Comparison of ENCODE assay signal across 8 cellular contexts in the genomic region with DNA sequence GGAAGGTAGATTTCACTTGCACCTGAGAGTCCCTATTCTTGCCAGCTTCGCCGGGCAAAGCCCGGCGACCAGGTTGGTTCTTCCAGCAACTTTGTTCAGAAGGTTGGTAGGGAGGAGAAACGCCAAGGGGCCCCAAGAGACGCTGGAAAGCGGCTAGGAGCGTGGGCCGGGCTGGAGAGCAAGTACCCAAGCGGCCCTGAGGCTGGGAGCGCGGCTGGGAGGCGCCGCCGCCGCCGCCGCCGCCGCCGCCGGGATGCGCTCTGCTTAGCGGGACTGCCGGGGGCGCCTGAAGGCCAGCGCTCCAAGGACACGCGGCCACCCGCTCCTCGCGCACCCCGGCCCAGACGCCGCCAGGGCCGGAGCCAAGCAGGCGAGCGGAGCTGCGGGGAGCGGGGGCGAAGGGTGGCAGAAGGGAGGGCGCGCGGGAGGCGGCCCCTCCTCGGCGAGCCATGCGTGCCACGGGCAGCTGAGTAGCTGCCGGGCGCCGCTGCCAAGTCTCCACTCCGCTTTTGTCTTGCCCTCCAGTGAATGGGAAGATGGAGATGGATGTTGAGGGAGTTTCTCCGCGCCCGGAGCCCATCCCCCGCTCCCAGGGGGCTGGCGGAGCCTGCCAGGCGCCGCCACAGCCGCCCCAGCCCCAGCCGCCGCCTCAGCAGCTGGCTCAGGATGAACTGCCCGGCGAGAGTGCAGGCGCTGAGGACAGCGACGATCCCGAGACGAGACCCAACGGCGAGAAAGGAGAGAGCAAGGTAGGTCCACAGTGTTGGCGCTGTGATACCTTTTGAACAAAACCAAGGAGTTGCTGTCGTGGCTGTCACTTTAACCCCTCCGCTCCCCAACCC.
DNase-seq lines count a peak whose midpoint lies in the region; ATAC-seq and TF ChIP-seq lines count a peak whose summit lies in the region.

No MANE protein-coding gene starts in this region.

- ATAC-seq in HG03565 (IDR thresholded peaks at IDR 0.05; ENCODE audit: unreplicated experiment): no peak
- no peak for ATAC-seq in stimulated activated memory B cell treated with anti-CD40 and anti-IgM and Interleukin-4, amounts not matched to agents 10 μg/mL and 1 μg/mL and 100 μg/mL, for 72 hours
- no peak for ATAC-seq in HG03378 (IDR thresholded peaks at IDR 0.05; ENCODE audit: unreplicated experiment)

- no peaks in the 10 kb centered on the region for H3K4me1 Mint-ChIP-seq in stimulated activated memory B cell treated with anti-CD40 and anti-IgM and Interleukin-4, amounts not matched to agents 10 μg/mL and 1 μg/mL and 100 μg/mL, for 72 hours

- H3K9ac ChIP-seq in muscle layer of colon (ENCODE audit: low read length): no peak overlapping the region

- POLR2A ChIA-PET in AG04450 (lab: Yijun Ruan, JAX): no interaction called here

- H3K4me3 Mint-ChIP-seq in stimulated activated memory B cell treated with anti-CD40 and anti-IgM and Interleukin-4, amounts not matched to agents 10 μg/mL and 1 μg/mL and 100 μg/mL, for 72 hours: no peak overlapping the region

- H3K36me3 ChIP-seq in muscle layer of colon (ENCODE audit: insufficient read depth, low read length): no peaks in the 10 kb centered on the region

- peaks cover 6% of the 10 kb centered on the region for H3K4me1 ChIP-seq in muscle layer of colon (ENCODE audit: insufficient read depth, low read length)

- H3K27me3 Mint-ChIP-seq in stimulated activated memory B cell treated with anti-CD40 and anti-IgM and Interleukin-4, amounts not matched to agents 10 μg/mL and 1 μg/mL and 100 μg/mL, for 72 hours: peaks cover 48% of the 10 kb centered on the region

- peaks cover 36% of the 10 kb centered on the region for H3K27me3 ChIP-seq in AG04450 (ENCODE audit: control insufficient read depth, insufficient read depth, low read length)
- H3K27me3 ChIP-seq in muscle layer of colon (ENCODE audit: control insufficient read depth in 1 of 2, insufficient read depth in 2 of 2, low read length in 2 of 2): peaks cover 0 to 10% of the 10 kb centered on the region in 2 donors

- no peaks in the 10 kb centered on the region for H3K36me3 Mint-ChIP-seq in stimulated activated memory B cell treated with anti-CD40 and anti-IgM and Interleukin-4, amounts not matched to agents 10 μg/mL and 1 μg/mL and 100 μg/mL, for 72 hours

- H3K4me3 ChIP-seq in AG04450 (ENCODE audit: low read depth, low read length): peak overlapping the region; percentile 31
- peak overlapping the region; percentile 61 to 70 for H3K4me3 ChIP-seq in muscle layer of colon (ENCODE audit: low read depth in 1 of 2, low read length in 2 of 2)

- CTCF ChIA-PET in AG04450 (lab: Charles Lee): no interaction called here

- H3K9me3 ChIP-seq in AG04450 (ENCODE audit: control insufficient read depth, insufficient read depth, low read length) (no peaks in the 10 kb centered on the region), muscle layer of colon (ENCODE audit: low read length) (no peaks in the 10 kb centered on the region)

- H3K27ac Mint-ChIP-seq in stimulated activated memory B cell treated with anti-CD40 and anti-IgM and Interleukin-4, amounts not matched to agents 10 μg/mL and 1 μg/mL and 100 μg/mL, for 72 hours: no peak overlapping the region

- no peak for TF ChIP-seq CTCF in AG04450 (IDR thresholded peaks at IDR 0.05; ENCODE audit: low read depth, low read length)

- no peaks in the 10 kb centered on the region for H3K9me3 Mint-ChIP-seq in stimulated activated memory B cell treated with anti-CD40 and anti-IgM and Interleukin-4, amounts not matched to agents 10 μg/mL and 1 μg/mL and 100 μg/mL, for 72 hours

- H3K27ac ChIP-seq in AG04450 (ENCODE audit: low read depth, low read length) (no peak overlapping the region), muscle layer of colon (ENCODE audit: low read depth, low read length) (no peak overlapping the region)

- DNase-seq in AG04450 (ENCODE audit: low read depth, low spot score): no peak
- DNase-seq in NCI-H1105 treated with DMSO at 0.1 percent for 48 hours (lab: John Stamatoyannopoulos, UW): peak; percentile 81
- peak; percentile 79 for DNase-seq in ecto neural progenitor cell (ENCODE audit: low spot score)
- no peak for DNase-seq in stimulated activated naive CD4-positive, alpha-beta T cell (lab: John Stamatoyannopoulos, UW)

Comparison
In these comparisons a context has a peak if more than half of its experiments do, and no peak if none do; other contexts are left out.
1. DNase-seq: peak in NCI-H1105 treated with DMSO at 0.1 percent for 48 hours (single experiment) and ecto neural progenitor cell (single experiment); none in AG04450 (single experiment) and stimulated activated naive CD4-positive, alpha-beta T cell (0 of 6).